ENCODE assay signal across 1 cellular context in genomic region chr12:94101902-94102660, GRCh38.
TF ChIP-seq lines count a peak whose summit lies in the region.

No MANE protein-coding gene starts in this region.

TF ChIP-seq in HEK293, 187 proteins besides CTCF, POLR2A, EP300 and RAD21 (continued from another document):
- TF ChIP-seq HIC1 (tag by site-specific recombination; IDR thresholded peaks at IDR 0.05) (no peak), ZNF501 (tag by site-specific recombination; IDR thresholded peaks at IDR 0.05) (0 out of 2 replicates have a peak, but pooled peaks have one; percentile 42), ZSCAN18 (tag by site-specific recombination; IDR thresholded peaks at IDR 0.05) (no peak), ZNF140 (tag by site-specific recombination; IDR thresholded peaks at IDR 0.05) (no peak), MZF1 (tag by site-specific recombination; IDR thresholded peaks at IDR 0.05; ENCODE audit: borderline replicate concordance) (peak; percentile 98), MYNN (tag by site-specific recombination; IDR thresholded peaks at IDR 0.05; ENCODE audit: borderline replicate concordance) (no peak), ZNF529 (tag by site-specific recombination; IDR thresholded peaks at IDR 0.05; ENCODE audit: insufficient replicate concordance) (no peak), ZNF677 (tag by site-specific recombination; IDR thresholded peaks at IDR 0.05) (no peak), KLF7 (tag by site-specific recombination; IDR thresholded peaks at IDR 0.05; ENCODE audit: borderline replicate concordance) (0 out of 2 replicates have a peak, but pooled peaks have one; percentile 47), ZNF580 (tag by site-specific recombination; IDR thresholded peaks at IDR 0.05) (no peak), GLIS2 (tag by site-specific recombination; IDR thresholded peaks at IDR 0.05) (no peak; the same call in 1 of the 2 replicates), SP3 (tag by site-specific recombination; IDR thresholded peaks at IDR 0.05) (no peak), ZSCAN30 (tag by site-specific recombination; IDR thresholded peaks at IDR 0.05) (peak; percentile 59; the same call in 1 of the 2 replicates), ZNF624 (tag by site-specific recombination; IDR thresholded peaks at IDR 0.05) (no peak), ZNF133 (tag by site-specific recombination; IDR thresholded peaks at IDR 0.05) (no peak), ZNF10 (tag by site-specific recombination; IDR thresholded peaks at IDR 0.05) (peak; percentile 92), ZBTB20 (tag by site-specific recombination; IDR thresholded peaks at IDR 0.05) (peak; percentile 40; the same call in 1 of the 2 replicates), ZEB2 (tag by site-specific recombination; IDR thresholded peaks at IDR 0.05) (no peak), ZBTB8A (tag by site-specific recombination; IDR thresholded peaks at IDR 0.05) (peak; percentile 56), ZNF777 (tag by site-specific recombination; IDR thresholded peaks at IDR 0.05; ENCODE audit: borderline replicate concordance) (peak; percentile 88), BCL6B (tag by site-specific recombination; IDR thresholded peaks at IDR 0.05) (peak; percentile 100), ZNF530 (tag by site-specific recombination; IDR thresholded peaks at IDR 0.05; ENCODE audit: low read depth) (no peak), ZNF660 (tag by site-specific recombination; IDR thresholded peaks at IDR 0.05) (0 out of 2 replicates have a peak, but pooled peaks have one; percentile 51), ZNF214 (tag by site-specific recombination; IDR thresholded peaks at IDR 0.05; ENCODE audit: borderline replicate concordance) (no peak), MEIS1 (CRISPR knock-in tag; IDR thresholded peaks at IDR 0.05; ENCODE audit: borderline replicate concordance) (no peak), ZNF747 (tag by site-specific recombination; IDR thresholded peaks at IDR 0.05) (no peak), ZNF629 (tag by site-specific recombination; IDR thresholded peaks at IDR 0.05) (0 out of 2 replicates have a peak, but pooled peaks have one; percentile 33), SALL2 (tag by site-specific recombination; IDR thresholded peaks at IDR 0.05; ENCODE audit: borderline replicate concordance) (no peak), ZNF416 (tag by site-specific recombination; IDR thresholded peaks at IDR 0.05) (no peak), HOXC10 (CRISPR knock-in tag; IDR thresholded peaks at IDR 0.05) (0 out of 2 replicates have a peak, but pooled peaks have one; percentile 71), REPIN1 (tag by site-specific recombination; IDR thresholded peaks at IDR 0.05; ENCODE audit: low read depth) (no peak)
- TF ChIP-seq, protein P1, sequence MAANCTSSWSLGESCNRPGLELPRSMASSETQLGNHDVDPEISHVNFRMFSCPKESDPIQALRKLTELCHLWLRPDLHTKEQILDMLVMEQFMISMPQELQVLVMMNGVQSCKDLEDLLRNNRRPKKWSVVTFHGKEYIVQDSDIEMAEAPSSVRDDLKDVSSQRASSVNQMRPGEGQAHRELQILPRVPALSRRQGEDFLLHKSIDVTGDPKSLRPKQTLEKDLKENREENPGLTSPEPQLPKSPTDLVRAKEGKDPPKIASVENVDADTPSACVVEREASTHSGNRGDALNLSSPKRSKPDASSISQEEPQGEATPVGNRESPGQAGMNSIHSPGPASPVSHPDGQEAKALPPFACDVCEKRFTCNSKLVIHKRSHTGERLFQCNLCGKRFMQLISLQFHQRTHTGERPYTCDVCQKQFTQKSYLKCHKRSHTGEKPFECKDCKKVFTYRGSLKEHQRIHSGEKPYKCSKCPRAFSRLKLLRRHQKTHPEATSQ (tag by site-specific recombination; IDR thresholded peaks at IDR 0.05) = no peak
TF ChIP-seq in HEK293: peak in this region for 31.
